In genomic region chr14:66758031-66758613, GRCh38 we compare ENCODE assay signal across 1 cellular context.
TF ChIP-seq lines count a peak whose summit lies in the region.

No MANE protein-coding gene starts in this region.

TF ChIP-seq in HepG2, 621 proteins besides CTCF, POLR2A, EP300 and RAD21 (continued from another document and continues in another):
- no peak for TF ChIP-seq ZNF609 (CRISPR knock-in tag; IDR thresholded peaks at IDR 0.05; ENCODE audit: borderline replicate concordance)
- TF ChIP-seq CAMTA2 (CRISPR knock-in tag; IDR thresholded peaks at IDR 0.05; ENCODE audit: borderline replicate concordance), result no peak
- TF ChIP-seq ZBTB37 (CRISPR knock-in tag; IDR thresholded peaks at IDR 0.05), result no peak
- TF ChIP-seq ZZZ3 (CRISPR knock-in tag; IDR thresholded peaks at IDR 0.05; ENCODE audit: borderline replicate concordance), result no peak
- TF ChIP-seq MIXL1 (CRISPR knock-in tag; IDR thresholded peaks at IDR 0.05), result no peak
- TF ChIP-seq ZNF143 (CRISPR knock-in tag; IDR thresholded peaks at IDR 0.05), result no peak
- no peak for TF ChIP-seq BCL3 (CRISPR knock-in tag; IDR thresholded peaks at IDR 0.05)
- peak; percentile 74; the same call in 1 of the 2 replicates for TF ChIP-seq GATAD2A (CRISPR knock-in tag; IDR thresholded peaks at IDR 0.05)
- TF ChIP-seq REPIN1 (CRISPR knock-in tag; IDR thresholded peaks at IDR 0.05; ENCODE audit: borderline replicate concordance, low read depth), result no peak
- TF ChIP-seq ZNF792 (CRISPR knock-in tag; IDR thresholded peaks at IDR 0.05), result no peak
- TF ChIP-seq ZNF557 (CRISPR knock-in tag; IDR thresholded peaks at IDR 0.05), result no peak
- no peak for TF ChIP-seq UBTF (CRISPR knock-in tag; IDR thresholded peaks at IDR 0.05)
- no peak for TF ChIP-seq GTF2F1 (IDR thresholded peaks at IDR 0.05; ENCODE audit: low read length)
- no peak for TF ChIP-seq THAP7 (CRISPR knock-in tag; IDR thresholded peaks at IDR 0.05)
- TF ChIP-seq RFX3 (CRISPR knock-in tag; IDR thresholded peaks at IDR 0.05), result no peak
- TF ChIP-seq RFX5 (IDR thresholded peaks at IDR 0.05; ENCODE audit: low read depth, low read length), result no peak
- TF ChIP-seq CC2D1A (CRISPR knock-in tag; IDR thresholded peaks at IDR 0.05), result no peak
- no peak for TF ChIP-seq HHEX (CRISPR knock-in tag; IDR thresholded peaks at IDR 0.05)
- TF ChIP-seq ARNT (IDR thresholded peaks at IDR 0.05), result no peak
- no peak for TF ChIP-seq ZNF484 (CRISPR knock-in tag; IDR thresholded peaks at IDR 0.05; ENCODE audit: borderline replicate concordance, low read depth)
- no peak for TF ChIP-seq ZNF503 (CRISPR knock-in tag; IDR thresholded peaks at IDR 0.05)
- no peak for TF ChIP-seq ZNF264 (CRISPR knock-in tag; IDR thresholded peaks at IDR 0.05)
- no peak for TF ChIP-seq GABPA (IDR thresholded peaks at IDR 0.05; ENCODE audit: low read depth, low read length)
- peak; percentile 37; the same call in 1 of the 2 replicates for TF ChIP-seq GABPA (CRISPR knock-in tag; IDR thresholded peaks at IDR 0.05; ENCODE audit: low read depth)
- no peak for TF ChIP-seq PAX8 (CRISPR knock-in tag; IDR thresholded peaks at IDR 0.05; ENCODE audit: borderline replicate concordance)
- TF ChIP-seq ZNF629 (CRISPR knock-in tag; conservative IDR thresholded peaks at IDR 0.05), result no peak
- TF ChIP-seq PAXIP1 (CRISPR knock-in tag; conservative IDR thresholded peaks at IDR 0.05), result peak; percentile 68
- TF ChIP-seq HOXA3 (CRISPR knock-in tag; IDR thresholded peaks at IDR 0.05), result no peak
- no peak for TF ChIP-seq ISL2 (CRISPR knock-in tag; IDR thresholded peaks at IDR 0.05)
- TF ChIP-seq TRIM24 (CRISPR knock-in tag; IDR thresholded peaks at IDR 0.05), result no peak
- TF ChIP-seq ARID3A (IDR thresholded peaks at IDR 0.05; ENCODE audit: low read depth, low read length), result no peak
- TF ChIP-seq TCF7L2 (IDR thresholded peaks at IDR 0.05; ENCODE audit: low read depth, low read length), result no peak
- TF ChIP-seq PHF5A (CRISPR knock-in tag; IDR thresholded peaks at IDR 0.05; ENCODE audit: low read depth, unreplicated experiment), result no peak
- no peak for TF ChIP-seq GMEB1 (CRISPR knock-in tag; IDR thresholded peaks at IDR 0.05; ENCODE audit: borderline replicate concordance)
- TF ChIP-seq TSC22D2 (CRISPR knock-in tag; IDR thresholded peaks at IDR 0.05; ENCODE audit: borderline replicate concordance), result no peak
- no peak for TF ChIP-seq CERS6 (CRISPR knock-in tag; IDR thresholded peaks at IDR 0.05)
- no peak for TF ChIP-seq RBFOX2 (IDR thresholded peaks at IDR 0.05; ENCODE audit: low read depth, low read length)
- no peak for TF ChIP-seq THYN1 (CRISPR knock-in tag; IDR thresholded peaks at IDR 0.05; ENCODE audit: borderline replicate concordance, low read depth)
- no peak for TF ChIP-seq ZNF761 (CRISPR knock-in tag; conservative IDR thresholded peaks at IDR 0.05)
